ENCODE assay signal across 8 cellular contexts in genomic region chr20:46255440-46256104, GRCh38. TPM values are rescaled to one million over a fixed set of nuclear protein-coding genes. Genes with fewer than 3 reads are reported as not detected.
DNase-seq lines count a peak whose midpoint lies in the region; ATAC-seq and TF ChIP-seq lines count a peak whose summit lies in the region.

No MANE protein-coding gene starts in this region.

- no peak for TF ChIP-seq RAD21 in SK-N-SH (IDR thresholded peaks at IDR 0.05; ENCODE audit: low read length)

- H3K79me2 ChIP-seq in SK-N-SH (ENCODE audit: insufficient read depth) = no peaks in the 10 kb centered on the region

- no peak overlapping the region for H3K4me3 ChIP-seq in BLaER1 treated with 17β-estradiol and CSF1 and Interleukin-3, amounts not matched to agents 10 nM and 100 nM
- no peak overlapping the region for H3K4me3 ChIP-seq in SK-N-SH (ENCODE audit: low read depth in 2 of 2, low read length in 1 of 2)
- H3K4me3 ChIP-seq in ascending aorta = no peak overlapping the region

- H3K27ac ChIP-seq in BLaER1 treated with 17β-estradiol and CSF1 and Interleukin-3, amounts not matched to agents 10 nM and 100 nM = no peak overlapping the region
- no peak overlapping the region for H3K27ac ChIP-seq in SK-N-SH (ENCODE audit: low read depth in 2 of 2, low read length in 1 of 2)
- no peak overlapping the region for H3K27ac ChIP-seq in ascending aorta

- H3K36me3 Mint-ChIP-seq in activated T-cell treated with anti-CD3 and anti-CD28 coated beads, Interleukin-2, amount 50 U/mL, for 24 hours (ENCODE audit: low read depth) = no peaks in the 10 kb centered on the region

- H3K4me2 ChIP-seq in BLaER1 treated with 17β-estradiol and CSF1 and Interleukin-3, amounts not matched to agents 10 nM and 100 nM = peak overlapping the region in 9 of 11 experiments; percentile 28 to 80 (median 67); a peak in 16 of 22 replicates
- H3K4me2 ChIP-seq in SK-N-SH = no peak overlapping the region

- no peaks in the 10 kb centered on the region for H3K9me3 Mint-ChIP-seq in activated T-cell treated with anti-CD3 and anti-CD28 coated beads, Interleukin-2, amount 50 U/mL, for 24 hours

- H4K20me1 ChIP-seq in BLaER1 treated with 17β-estradiol and CSF1 and Interleukin-3, amounts not matched to agents 10 nM and 100 nM = peaks cover 0 to 23% (median 0%) of the 10 kb centered on the region in 11 experiments; a peak in 5 of 22 replicates
- H4K20me1 ChIP-seq in SK-N-SH (ENCODE audit: insufficient read depth) = no peaks in the 10 kb centered on the region

- no peak overlapping the region for H2AFZ ChIP-seq in SK-N-SH (ENCODE audit: low read depth)

- H3K36me3 ChIP-seq in BLaER1 treated with 17β-estradiol and CSF1 and Interleukin-3, amounts not matched to agents 10 nM and 100 nM = no peaks in the 10 kb centered on the region
- H3K36me3 ChIP-seq in SK-N-SH (replicated peaks in 1 of 2; ENCODE audit: control insufficient read depth in 1 of 2, insufficient read depth in 2 of 2, low read length in 1 of 2) (no peaks in the 10 kb centered on the region), ascending aorta (no peaks in the 10 kb centered on the region)

- no peak overlapping the region for H3K27ac Mint-ChIP-seq in activated T-cell treated with anti-CD3 and anti-CD28 coated beads, Interleukin-2, amount 50 U/mL, for 24 hours

- H3K4me3 Mint-ChIP-seq in activated T-cell treated with anti-CD3 and anti-CD28 coated beads, Interleukin-2, amount 50 U/mL, for 24 hours = no peak overlapping the region

- H3K9me3 ChIP-seq in BLaER1 treated with 17β-estradiol and CSF1 and Interleukin-3, amounts not matched to agents 10 nM and 100 nM (replicated peaks in 1 of 11) = no peaks in the 10 kb centered on the region
- no peaks in the 10 kb centered on the region for H3K9me3 ChIP-seq in SK-N-SH
- no peaks in the 10 kb centered on the region for H3K9me3 ChIP-seq in ascending aorta

- H3F3A ChIP-seq in SK-N-SH (replicated peaks; ENCODE audit: insufficient read depth) = no peaks in the 10 kb centered on the region

- no peaks in the 10 kb centered on the region for H3K9me2 ChIP-seq in SK-N-SH

- H3K4me1 Mint-ChIP-seq in activated T-cell treated with anti-CD3 and anti-CD28 coated beads, Interleukin-2, amount 50 U/mL, for 24 hours (ENCODE audit: low read depth) = no peaks in the 10 kb centered on the region

- CTCF ChIA-PET in SK-N-SH (lab: Yijun Ruan, JAX) = interaction anchor here (0.8 to 2.5 kb wide), 5 partner anchors 51 to 127 kb away, joined by 3 to 8 read pairs (median 3); no protein-coding TSS in a partner anchor

- WGBS in SK-N-SH (ENCODE audit: low lambda C conversion rate) = 57% methylated on average over 6 of the region's 8 CpGs

- no peak for TF ChIP-seq CTCF in SK-N-SH (IDR thresholded peaks at IDR 0.05)
- no peak for TF ChIP-seq CTCF in ascending aorta (IDR thresholded peaks at IDR 0.05)

- intact Hi-C loops in ascending aorta (cut with DNase I) = no loop called here

- DNase-seq in NCI-H1105 (lab: John Stamatoyannopoulos, UW) (peak; percentile 98), SK-N-SH (peak; percentile 68), iris pigment epithelial cell (ENCODE audit: low read depth) (peak; percentile 33), NOMO-1 treated with DMSO at 0.1 percent for 48 hours (lab: John Stamatoyannopoulos, UW; ENCODE audit: unreplicated experiment) (no peak), ascending aorta (ENCODE audit: low spot score in 2 of 2) (no peak)
- no peak for DNase-seq in activated T-cell treated with anti-CD3 and anti-CD28 coated beads, Interleukin-2, amount 50 U/mL, for 24 hours

- peaks cover 47% of the 10 kb centered on the region for H3K27me3 Mint-ChIP-seq in activated T-cell treated with anti-CD3 and anti-CD28 coated beads, Interleukin-2, amount 50 U/mL, for 24 hours

- H3K27me3 ChIP-seq in BLaER1 treated with 17β-estradiol and CSF1 and Interleukin-3, amounts not matched to agents 10 nM and 100 nM = peaks cover 13 to 20% (median 16%) of the 10 kb centered on the region in 11 experiments
- H3K27me3 ChIP-seq in SK-N-SH (ENCODE audit: insufficient read depth) = no peaks in the 10 kb centered on the region
- peaks cover 7% of the 10 kb centered on the region for H3K27me3 ChIP-seq in ascending aorta

- H3K9ac ChIP-seq in BLaER1 treated with 17β-estradiol and CSF1 and Interleukin-3, amounts not matched to agents 10 nM and 100 nM = peak overlapping the region in 1 of 11 experiments; percentile 13; a peak in 1 of 22 replicates
- H3K9ac ChIP-seq in SK-N-SH = no peak overlapping the region

- peaks cover 0 to 27% (median 16%) of the 10 kb centered on the region in 10 experiments; a peak in 15 of 20 replicates for H3K4me1 ChIP-seq in BLaER1 treated with 17β-estradiol and CSF1 and Interleukin-3, amounts not matched to agents 10 nM and 100 nM
- H3K4me1 ChIP-seq in SK-N-SH (ENCODE audit: control insufficient read depth in 1 of 2, insufficient read depth in 2 of 2, low read depth in 1 of 2, low read length in 1 of 2) (peaks cover 0 to 7% of the 10 kb centered on the region in 2 experiments; a peak in 1 of 4 replicates), ascending aorta (no peaks in the 10 kb centered on the region)

- POLR2A ChIA-PET in SK-N-SH (lab: Yijun Ruan, JAX) = no interaction called here

- no peak for TF ChIP-seq EP300 in SK-N-SH (IDR thresholded peaks at IDR 0.05; ENCODE audit: borderline replicate concordance in 1 of 2, low read depth in 1 of 2, low read length in 1 of 2)

- ATAC-seq in HG02798 (IDR thresholded peaks at IDR 0.05; ENCODE audit: poor library complexity, unreplicated experiment) = no peak

TF ChIP-seq in SK-N-SH, 30 proteins besides CTCF, POLR2A, EP300 and RAD21:
- TF ChIP-seq NFIC (IDR thresholded peaks at IDR 0.05; ENCODE audit: borderline replicate concordance) (peak; percentile 90), RFX5 (IDR thresholded peaks at IDR 0.05; ENCODE audit: low read length) (no peak)

RNA-seq across cellular contexts. Expression of gene CDH22, which starts 52.7 kb away (rescaled TPM):
- polyA plus RNA-seq in SK-N-SH (2012; rRNA removed) = 0.03 TPM in 1 of 2 replicates, not detected in the other
- polyA plus RNA-seq in SK-N-SH (2012; cell fraction: cytosol; rRNA removed) = not detected in 2 replicates
- polyA plus RNA-seq in SK-N-SH (2012; cell fraction: nucleus; rRNA removed) = not detected in 2 replicates
- not detected for total RNA-seq in ascending aorta

Comparison
In these comparisons a context has a peak if more than half of its experiments do, and no peak if none do; other contexts are left out.
1. DNase-seq: peak in NCI-H1105 (single experiment), SK-N-SH (single experiment) and iris pigment epithelial cell (single experiment); none in NOMO-1 treated with DMSO at 0.1 percent for 48 hours (single experiment), ascending aorta (0 of 2) and activated T-cell treated with anti-CD3 and anti-CD28 coated beads, Interleukin-2, amount 50 U/mL, for 24 hours (single experiment).